28 cellular contexts compared by ENCODE assay signal in the genomic region with DNA sequence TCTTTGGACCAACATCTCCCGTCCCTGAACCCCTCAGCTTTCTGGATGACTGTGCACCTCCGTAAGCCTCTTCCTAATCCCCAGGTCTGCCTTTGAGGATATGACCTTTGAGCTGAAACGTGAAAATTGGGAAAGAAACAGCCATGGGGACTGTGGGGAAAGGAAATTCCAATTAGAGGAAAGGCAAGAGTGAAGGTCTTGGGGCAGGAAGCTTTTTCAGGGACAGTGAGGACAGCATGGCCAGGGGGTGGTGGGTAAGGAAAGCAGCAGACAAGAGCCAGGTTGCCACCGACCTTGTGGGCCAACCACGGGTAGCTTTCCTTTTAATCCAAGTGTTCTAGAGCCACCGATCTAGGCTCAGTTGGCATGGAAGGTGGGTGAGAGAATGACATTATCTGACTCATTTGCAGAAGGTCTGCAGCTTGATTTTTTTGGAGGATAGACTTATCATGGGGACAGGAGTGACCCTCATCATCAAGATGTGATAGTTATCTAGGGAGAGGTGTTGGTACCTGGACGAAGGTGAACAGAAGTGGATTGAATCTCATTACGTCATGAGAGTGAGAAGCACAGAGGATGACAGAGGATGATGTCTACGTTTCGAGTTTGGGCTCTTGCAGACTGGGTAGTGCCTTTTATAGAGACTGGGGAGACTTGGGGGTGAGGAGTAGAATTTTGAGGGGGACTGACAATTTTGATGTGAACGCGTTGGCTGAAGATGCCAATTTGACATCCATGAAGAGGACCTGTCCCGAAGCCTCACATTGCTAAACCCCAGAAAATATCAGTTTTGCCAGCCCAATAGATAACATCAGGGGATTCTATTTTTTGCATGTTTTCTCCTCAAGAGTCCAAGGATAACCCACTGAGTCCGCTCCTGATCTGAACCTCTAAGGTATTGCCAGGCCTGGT.
DNase-seq lines count a peak whose midpoint lies in the region; ATAC-seq, FAIRE-seq and TF ChIP-seq lines count a peak whose summit lies in the region.
"Had no signal": no experiment of that assay in that cellular context is flagged by ENCODE, and none has a peak within 500 bp of the region (broad histone marks: within the 10 kb centered on the region; RNA-seq: fewer than 3 reads in every experiment).

No MANE protein-coding gene starts in this region.

- H3K4me3 ChIP-seq in liver (ENCODE audit: low read depth in 1 of 3, low read length in 3 of 3) = no peak overlapping the region
- no peak overlapping the region for H3K4me3 ChIP-seq in testis
- H3K4me3 ChIP-seq: BLaER1, GM12878 had no signal

- ATAC-seq in WTC11 (no peak), HG02884 (IDR thresholded peaks at IDR 0.05; ENCODE audit: unreplicated experiment) (no peak)
- ATAC-seq: GM12878 had no signal

- intact Hi-C loops in testis (cut with DNase I; ENCODE audit: low total_unique reads) = no loop called here

- TF ChIP-seq RAD21 in liver (IDR thresholded peaks at IDR 0.05) = no peak

- peaks cover 73% of the 10 kb centered on the region for H3K9me3 Mint-ChIP-seq in WTC11

- H3K36me3 ChIP-seq in liver (ENCODE audit: control insufficient read depth in 4 of 4, insufficient read depth in 3 of 4, low read depth in 1 of 4, low read length in 3 of 4) (no peaks in the 10 kb centered on the region), testis (ENCODE audit: low read depth, missing control alignments) (no peaks in the 10 kb centered on the region)
- H3K36me3 ChIP-seq: BE2C, BLaER1 had no signal

- no peak for TF ChIP-seq CTCF in WTC11 (IDR thresholded peaks at IDR 0.05)
- TF ChIP-seq CTCF in liver (IDR thresholded peaks at IDR 0.05; ENCODE audit: low read depth, low read length, missing input control) = no peak
- TF ChIP-seq CTCF in testis (IDR thresholded peaks at IDR 0.05) = no peak

- no peak for DNase-seq in WTC11 (ENCODE audit: low spot score)
- no peak for DNase-seq in testis
- DNase-seq in NCI-H2081 treated with DMSO at 0.1 percent for 48 hours (lab: John Stamatoyannopoulos, UW) = no peak
- no peak for DNase-seq in NCI-H2107 treated with DMSO at 0.1 percent for 48 hours (lab: John Stamatoyannopoulos, UW; ENCODE audit: unreplicated experiment)
- DNase-seq: 8988T; ACHN; BE2C; C1 segment of cervical spinal cord; CD4-positive, alpha-beta memory T cell; CD4-positive, CD25-positive, alpha-beta regulatory T cell; CD8-positive, alpha-beta memory T cell; COR-L47; DMS 273 treated with DMSO at 0.1 percent for 48 hours; DMS153; DMS53; DMS79; DND-41; EL; GDM1 had no signal

- no peak overlapping the region for H3K9ac ChIP-seq in liver (ENCODE audit: low read depth in 1 of 2, low read length in 2 of 2)
- H3K9ac ChIP-seq: BLaER1 had no signal

- no peak overlapping the region for H3K4me3 Mint-ChIP-seq in WTC11
- H3K4me3 Mint-ChIP-seq: CD14-positive monocyte; CD4-positive, alpha-beta memory T cell; CD4-positive, CD25-positive, alpha-beta regulatory T cell; CD8-positive, alpha-beta memory T cell had no signal

- peaks cover 7% of the 10 kb centered on the region for H3K27me3 Mint-ChIP-seq in WTC11 (ENCODE audit: low read depth)
- H3K27me3 Mint-ChIP-seq: CD4-positive, CD25-positive, alpha-beta regulatory T cell had no signal

- H3K27ac Mint-ChIP-seq in WTC11 = no peak overlapping the region
- H3K27ac Mint-ChIP-seq: CD14-positive monocyte; CD4-positive, alpha-beta memory T cell; CD4-positive, CD25-positive, alpha-beta regulatory T cell; CD8-positive, alpha-beta memory T cell had no signal

- POLR2A ChIA-PET in WTC11 (lab: Charles Lee) = no interaction called here

- H3K4me1 ChIP-seq in liver (ENCODE audit: control insufficient read depth in 4 of 4, insufficient read depth in 4 of 4, low read length in 3 of 4) = no peaks in the 10 kb centered on the region
- H3K4me1 ChIP-seq in testis = peaks cover 85% of the 10 kb centered on the region
- H3K4me1 ChIP-seq: BE2C, BLaER1 had no signal

- 72% methylated on average over 14 of the region's 14 CpGs for WGBS in liver
- 82 to 91% methylated on average over 14 of the region's 14 CpGs for WGBS in testis, 2 donors

- CTCF ChIA-PET in WTC11 (lab: Charles Lee) = no interaction called here

- no peak for TF ChIP-seq POLR2A in testis (IDR thresholded peaks at IDR 0.05)

- H3K36me3 Mint-ChIP-seq in WTC11 = peaks cover 63% of the 10 kb centered on the region
- H3K36me3 Mint-ChIP-seq: CD14-positive monocyte; CD4-positive, CD25-positive, alpha-beta regulatory T cell; CD8-positive, alpha-beta memory T cell had no signal

- no peaks in the 10 kb centered on the region for H3K4me1 Mint-ChIP-seq in WTC11
- H3K4me1 Mint-ChIP-seq: CD14-positive monocyte; CD4-positive, alpha-beta memory T cell; CD4-positive, CD25-positive, alpha-beta regulatory T cell; CD8-positive, alpha-beta memory T cell had no signal

- H3K9me3 ChIP-seq in liver (ENCODE audit: control insufficient read depth in 4 of 4, low read length in 3 of 4) (peaks cover 0 to 17% (median 8%) of the 10 kb centered on the region in 4 donors), testis (no peaks in the 10 kb centered on the region)
- H3K9me3 ChIP-seq: BE2C, BLaER1 had no signal

- FAIRE-seq in TTC549 (lab: Jason Lieb, UNC) = peak; percentile 67
- FAIRE-seq: A204.1, GM12878, GM12892, GM18507 had no signal

- H3K27me3 ChIP-seq in liver (ENCODE audit: control insufficient read depth in 4 of 4, insufficient read depth in 4 of 4, low read length in 3 of 4) = peaks cover 0 to 2% (median 0%) of the 10 kb centered on the region in 4 donors
- no peaks in the 10 kb centered on the region for H3K27me3 ChIP-seq in testis
- H3K27me3 ChIP-seq: BE2C, BLaER1 had no signal

- peak overlapping the region in 1 of 2 donors; percentile 37 for H3K27ac ChIP-seq in liver (ENCODE audit: low read depth in 1 of 2, low read length in 2 of 2)
- H3K27ac ChIP-seq in testis = peak overlapping the region; percentile 64 to 67
- H3K27ac ChIP-seq: BLaER1 had no signal

TF ChIP-seq in WTC11, 78 proteins besides CTCF, POLR2A, EP300 and RAD21:
- TF ChIP-seq IRF1 (CRISPR knock-in tag; IDR thresholded peaks at IDR 0.05) (no peak), GABPB1 (CRISPR knock-in tag; IDR thresholded peaks at IDR 0.05) (0 out of 2 replicates have a peak, but pooled peaks have one; percentile 6)

TF ChIP-seq in liver, 16 proteins besides CTCF, POLR2A, EP300 and RAD21:
- no peak for TF ChIP-seq JUND (IDR thresholded peaks at IDR 0.05)
- TF ChIP-seq HNF4G (IDR thresholded peaks at IDR 0.05) = peak; percentile 14
- TF ChIP-seq SP1 (IDR thresholded peaks at IDR 0.05) = no peak
- TF ChIP-seq EGR1 (IDR thresholded peaks at IDR 0.05; ENCODE audit: low read depth in 2 of 2) = no peak
- peak in 1 of 2 donors; percentile 38 for TF ChIP-seq HNF4A (conservative IDR thresholded peaks at IDR 0.05)
- TF ChIP-seq, protein P1, sequence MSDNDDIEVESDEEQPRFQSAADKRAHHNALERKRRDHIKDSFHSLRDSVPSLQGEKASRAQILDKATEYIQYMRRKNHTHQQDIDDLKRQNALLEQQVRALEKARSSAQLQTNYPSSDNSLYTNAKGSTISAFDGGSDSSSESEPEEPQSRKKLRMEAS (IDR thresholded peaks at IDR 0.05) = no peak
- TF ChIP-seq YY1 (IDR thresholded peaks at IDR 0.05) = no peak
- TF ChIP-seq, protein P2, sequence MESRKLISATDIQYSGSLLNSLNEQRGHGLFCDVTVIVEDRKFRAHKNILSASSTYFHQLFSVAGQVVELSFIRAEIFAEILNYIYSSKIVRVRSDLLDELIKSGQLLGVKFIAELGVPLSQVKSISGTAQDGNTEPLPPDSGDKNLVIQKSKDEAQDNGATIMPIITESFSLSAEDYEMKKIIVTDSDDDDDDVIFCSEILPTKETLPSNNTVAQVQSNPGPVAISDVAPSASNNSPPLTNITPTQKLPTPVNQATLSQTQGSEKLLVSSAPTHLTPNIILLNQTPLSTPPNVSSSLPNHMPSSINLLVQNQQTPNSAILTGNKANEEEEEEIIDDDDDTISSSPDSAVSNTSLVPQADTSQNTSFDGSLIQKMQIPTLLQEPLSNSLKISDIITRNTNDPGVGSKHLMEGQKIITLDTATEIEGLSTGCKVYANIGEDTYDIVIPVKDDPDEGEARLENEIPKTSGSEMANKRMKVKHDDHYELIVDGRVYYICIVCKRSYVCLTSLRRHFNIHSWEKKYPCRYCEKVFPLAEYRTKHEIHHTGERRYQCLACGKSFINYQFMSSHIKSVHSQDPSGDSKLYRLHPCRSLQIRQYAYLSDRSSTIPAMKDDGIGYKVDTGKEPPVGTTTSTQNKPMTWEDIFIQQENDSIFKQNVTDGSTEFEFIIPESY (IDR thresholded peaks at IDR 0.05) = no peak
- no peak for TF ChIP-seq RXRA (IDR thresholded peaks at IDR 0.05)
- TF ChIP-seq, protein P3, sequence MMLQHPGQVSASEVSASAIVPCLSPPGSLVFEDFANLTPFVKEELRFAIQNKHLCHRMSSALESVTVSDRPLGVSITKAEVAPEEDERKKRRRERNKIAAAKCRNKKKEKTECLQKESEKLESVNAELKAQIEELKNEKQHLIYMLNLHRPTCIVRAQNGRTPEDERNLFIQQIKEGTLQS (IDR thresholded peaks at IDR 0.05) = no peak
- no peak for TF ChIP-seq GABPA (IDR thresholded peaks at IDR 0.05 in 1 of 2, conservative IDR thresholded peaks at IDR 0.05 in 1 of 2)
- TF ChIP-seq, protein P4, sequence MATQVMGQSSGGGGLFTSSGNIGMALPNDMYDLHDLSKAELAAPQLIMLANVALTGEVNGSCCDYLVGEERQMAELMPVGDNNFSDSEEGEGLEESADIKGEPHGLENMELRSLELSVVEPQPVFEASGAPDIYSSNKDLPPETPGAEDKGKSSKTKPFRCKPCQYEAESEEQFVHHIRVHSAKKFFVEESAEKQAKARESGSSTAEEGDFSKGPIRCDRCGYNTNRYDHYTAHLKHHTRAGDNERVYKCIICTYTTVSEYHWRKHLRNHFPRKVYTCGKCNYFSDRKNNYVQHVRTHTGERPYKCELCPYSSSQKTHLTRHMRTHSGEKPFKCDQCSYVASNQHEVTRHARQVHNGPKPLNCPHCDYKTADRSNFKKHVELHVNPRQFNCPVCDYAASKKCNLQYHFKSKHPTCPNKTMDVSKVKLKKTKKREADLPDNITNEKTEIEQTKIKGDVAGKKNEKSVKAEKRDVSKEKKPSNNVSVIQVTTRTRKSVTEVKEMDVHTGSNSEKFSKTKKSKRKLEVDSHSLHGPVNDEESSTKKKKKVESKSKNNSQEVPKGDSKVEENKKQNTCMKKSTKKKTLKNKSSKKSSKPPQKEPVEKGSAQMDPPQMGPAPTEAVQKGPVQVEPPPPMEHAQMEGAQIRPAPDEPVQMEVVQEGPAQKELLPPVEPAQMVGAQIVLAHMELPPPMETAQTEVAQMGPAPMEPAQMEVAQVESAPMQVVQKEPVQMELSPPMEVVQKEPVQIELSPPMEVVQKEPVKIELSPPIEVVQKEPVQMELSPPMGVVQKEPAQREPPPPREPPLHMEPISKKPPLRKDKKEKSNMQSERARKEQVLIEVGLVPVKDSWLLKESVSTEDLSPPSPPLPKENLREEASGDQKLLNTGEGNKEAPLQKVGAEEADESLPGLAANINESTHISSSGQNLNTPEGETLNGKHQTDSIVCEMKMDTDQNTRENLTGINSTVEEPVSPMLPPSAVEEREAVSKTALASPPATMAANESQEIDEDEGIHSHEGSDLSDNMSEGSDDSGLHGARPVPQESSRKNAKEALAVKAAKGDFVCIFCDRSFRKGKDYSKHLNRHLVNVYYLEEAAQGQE (IDR thresholded peaks at IDR 0.05) = no peak
- no peak for TF ChIP-seq TAF1 (conservative IDR thresholded peaks at IDR 0.05)
